In genomic region chr3:155828490-155829098, GRCh38 we compare ENCODE assay signal across 1 cellular context.
TF ChIP-seq lines count a peak whose summit lies in the region.
"Not testable (repeated sequence)": the region's sequence is repeated elsewhere in the genome, so short reads cannot be mapped to it uniquely, and the experiment has no call there.

No MANE protein-coding gene starts in this region.

TF ChIP-seq in K562, 482 proteins besides CTCF, POLR2A, EP300 and RAD21 (continued from another document and continues in another):
- TF ChIP-seq ZMIZ1 (IDR thresholded peaks at IDR 0.05; ENCODE audit: low read depth in 2 of 2, low read length in 2 of 2) = 0 out of 4 replicates have a peak, but pooled peaks of 1 of the 2 experiments have one; percentile 53
- peak; percentile 82 for TF ChIP-seq BHLHE40 (IDR thresholded peaks at IDR 0.05; ENCODE audit: low read length)
- peak; percentile 42; the same call in 1 of the 2 replicates for TF ChIP-seq MTA2 (IDR thresholded peaks at IDR 0.05; ENCODE audit: low read depth)
- TF ChIP-seq TRIM28 (IDR thresholded peaks at IDR 0.05) = peak; percentile 64
- TF ChIP-seq DPF2 (IDR thresholded peaks at IDR 0.05) = peak; percentile 84
- TF ChIP-seq RCOR1 (IDR thresholded peaks at IDR 0.05; ENCODE audit: borderline replicate concordance in 1 of 2, low read depth in 2 of 2, low read length in 2 of 2) = peak in 1 of 2 experiments; percentile 80; a peak in 2 of 4 replicates
- peak; percentile 65 for TF ChIP-seq CREM (IDR thresholded peaks at IDR 0.05; ENCODE audit: low read depth)
- TF ChIP-seq PML (IDR thresholded peaks at IDR 0.05; ENCODE audit: low read length) = peak; percentile 41; the same call in 1 of the 2 replicates
- peak; percentile 62; the same call in 1 of the 2 replicates for TF ChIP-seq STAT5A (IDR thresholded peaks at IDR 0.05; ENCODE audit: borderline replicate concordance, low read length)
- TF ChIP-seq CBX5 (IDR thresholded peaks at IDR 0.05; ENCODE audit: borderline replicate concordance, low read depth) = 0 out of 2 replicates have a peak, but pooled peaks have one; percentile 29
- peak; percentile 84 for TF ChIP-seq ARID1B (IDR thresholded peaks at IDR 0.05)
- 0 out of 6 replicates have a peak, but pooled peaks of 1 of the 3 experiments have one; percentile 29 for TF ChIP-seq ZBTB11 (CRISPR knock-in tag; IDR thresholded peaks at IDR 0.05)
- peak; percentile 46 for TF ChIP-seq CXXC5 (CRISPR knock-in tag; IDR thresholded peaks at IDR 0.05)
- TF ChIP-seq SOX6 (IDR thresholded peaks at IDR 0.05) = peak; percentile 44
- TF ChIP-seq SMARCC2 (IDR thresholded peaks at IDR 0.05; ENCODE audit: low read depth) = peak; percentile 44; the same call in 1 of the 2 replicates
- TF ChIP-seq SMARCA5 (IDR thresholded peaks at IDR 0.05) = peak; percentile 39; the same call in 1 of the 2 replicates
- TF ChIP-seq NEUROD1 (IDR thresholded peaks at IDR 0.05; ENCODE audit: borderline replicate concordance, low read depth, low read length, partially characterized antibody) = peak; percentile 60
- TF ChIP-seq TRIM24 (IDR thresholded peaks at IDR 0.05) = peak; percentile 46 to 47; a peak in 2 of 4 replicates
- TF ChIP-seq ESRRA (IDR thresholded peaks at IDR 0.05; ENCODE audit: borderline replicate concordance, low read depth) = peak; percentile 61; the same call in 1 of the 2 replicates
- TF ChIP-seq SUPT5H (IDR thresholded peaks at IDR 0.05) = 0 out of 2 replicates have a peak, but pooled peaks have one; percentile 22
- not testable (repeated sequence) for TF ChIP-seq ATF1 (CRISPR knock-in tag; IDR thresholded peaks at IDR 0.05); TEAD4 (CRISPR knock-in tag; IDR thresholded peaks at IDR 0.05; ENCODE audit: borderline replicate concordance)
- TF ChIP-seq ATF1 (tag; IDR thresholded peaks at IDR 0.05) = peak; percentile 25; the same call in 1 of the 2 replicates
- peak; percentile 59; the same call in 1 of the 2 replicates for TF ChIP-seq TAL1 (IDR thresholded peaks at IDR 0.05)
- TF ChIP-seq ZBTB33 (CRISPR knock-in tag; IDR thresholded peaks at IDR 0.05) = peak; percentile 32; the same call in 1 of the 2 replicates
- TF ChIP-seq L3MBTL2 (IDR thresholded peaks at IDR 0.05) = peak; percentile 46; the same call in 1 of the 2 replicates
- TF ChIP-seq KLF16 (IDR thresholded peaks at IDR 0.05) = peak; percentile 81
- peak; percentile 22 to 55; a peak in 1 of 4 replicates for TF ChIP-seq ARNT (IDR thresholded peaks at IDR 0.05)
- peak; percentile 90 for TF ChIP-seq SMARCE1 (IDR thresholded peaks at IDR 0.05)
- peak; percentile 86 for TF ChIP-seq TEAD4 (IDR thresholded peaks at IDR 0.05; ENCODE audit: low read length)
- 0 out of 2 replicates have a peak, but pooled peaks have one; percentile 40 for TF ChIP-seq SMAD4 (CRISPR knock-in tag; conservative IDR thresholded peaks at IDR 0.05)
- peak; percentile 76 for TF ChIP-seq MITF (IDR thresholded peaks at IDR 0.05)
- peak; percentile 51; the same call in 1 of the 2 replicates for TF ChIP-seq TFAP4 (CRISPR knock-in tag; IDR thresholded peaks at IDR 0.05; ENCODE audit: borderline replicate concordance)
- TF ChIP-seq E2F6 (IDR thresholded peaks at IDR 0.05; ENCODE audit: borderline replicate concordance in 1 of 2, extremely low read depth in 1 of 2, insufficient read depth in 1 of 2, insufficient read length in 1 of 2, low read depth in 1 of 2, low read length in 1 of 2, poor library complexity in 1 of 2, severe bottlenecking in 1 of 2) = peak in 1 of 2 experiments; percentile 25
- TF ChIP-seq RNF2 (IDR thresholded peaks at IDR 0.05) = peak; percentile 60; the same call in 1 of the 2 replicates
- peak; percentile 51 for TF ChIP-seq TAF1 (IDR thresholded peaks at IDR 0.05; ENCODE audit: control insufficient read depth, extremely low read depth, insufficient read depth, low read length, severe bottlenecking)
- TF ChIP-seq MEF2A (IDR thresholded peaks at IDR 0.05; ENCODE audit: control insufficient read depth, low read depth, low read length) = 0 out of 2 replicates have a peak, but pooled peaks have one; percentile 16
- peak; percentile 56; the same call in 1 of the 2 replicates for TF ChIP-seq JUND (IDR thresholded peaks at IDR 0.05; ENCODE audit: borderline replicate concordance, low read depth, low read length)
- TF ChIP-seq JUND (tag; IDR thresholded peaks at IDR 0.05; ENCODE audit: borderline replicate concordance, low read depth, low read length) = peak; percentile 37; the same call in 1 of the 3 replicates
- peak in 1 of 3 experiments; percentile 57 for TF ChIP-seq YY1 (IDR thresholded peaks at IDR 0.05; ENCODE audit: borderline replicate concordance in 1 of 3, control insufficient read depth in 1 of 3, extremely low read depth in 1 of 3, insufficient read depth in 3 of 3, insufficient read length in 1 of 3, insufficient replicate concordance in 2 of 3, low read depth in 1 of 3, low read length in 2 of 3)
- TF ChIP-seq RUNX1 (IDR thresholded peaks at IDR 0.05; ENCODE audit: low read depth) = 0 out of 2 replicates have a peak, but pooled peaks have one; percentile 77
- peak; percentile 83 for TF ChIP-seq TCF3 (CRISPR knock-in tag; IDR thresholded peaks at IDR 0.05)
- 0 out of 2 replicates have a peak, but pooled peaks have one; percentile 29 for TF ChIP-seq NFE2 (IDR thresholded peaks at IDR 0.05; ENCODE audit: low read depth)
- TF ChIP-seq ZBTB7A (IDR thresholded peaks at IDR 0.05; ENCODE audit: borderline replicate concordance, control insufficient read depth, low read depth, low read length) = peak; percentile 49; the same call in 1 of the 2 replicates
- TF ChIP-seq CBFA2T3 (IDR thresholded peaks at IDR 0.05) = peak; percentile 73
- peak; percentile 75; the same call in 1 of the 2 replicates for TF ChIP-seq ADNP (tag; IDR thresholded peaks at IDR 0.05)
- TF ChIP-seq CBX3 (IDR thresholded peaks at IDR 0.05; ENCODE audit: borderline replicate concordance in 1 of 2, low read length in 2 of 2) = peak in 1 of 2 experiments; percentile 34; a peak in 1 of 3 replicates
- peak; percentile 84 for TF ChIP-seq SMARCA4 (IDR thresholded peaks at IDR 0.05)
- peak; percentile 40 for TF ChIP-seq VEZF1 (CRISPR knock-in tag; IDR thresholded peaks at IDR 0.05)
- TF ChIP-seq BCOR (IDR thresholded peaks at IDR 0.05) = peak; percentile 45; the same call in 1 of the 2 replicates
- TF ChIP-seq MBD2 (IDR thresholded peaks at IDR 0.05; ENCODE audit: borderline replicate concordance, low read depth) = peak; percentile 60; the same call in 1 of the 2 replicates
- TF ChIP-seq CBFA2T2 (conservative IDR thresholded peaks at IDR 0.05) = peak; percentile 50; the same call in 1 of the 2 replicates
- TF ChIP-seq POLR2AphosphoS5 (IDR thresholded peaks at IDR 0.05; ENCODE audit: control insufficient read depth, insufficient read depth, low read depth, low read length) = peak; percentile 73; the same call in 1 of the 2 replicates
- TF ChIP-seq HES1 (IDR thresholded peaks at IDR 0.05; ENCODE audit: low read depth) = peak; percentile 83
- TF ChIP-seq ZBED1 (IDR thresholded peaks at IDR 0.05) = peak; percentile 43; the same call in 1 of the 2 replicates
